In the genomic region with DNA sequence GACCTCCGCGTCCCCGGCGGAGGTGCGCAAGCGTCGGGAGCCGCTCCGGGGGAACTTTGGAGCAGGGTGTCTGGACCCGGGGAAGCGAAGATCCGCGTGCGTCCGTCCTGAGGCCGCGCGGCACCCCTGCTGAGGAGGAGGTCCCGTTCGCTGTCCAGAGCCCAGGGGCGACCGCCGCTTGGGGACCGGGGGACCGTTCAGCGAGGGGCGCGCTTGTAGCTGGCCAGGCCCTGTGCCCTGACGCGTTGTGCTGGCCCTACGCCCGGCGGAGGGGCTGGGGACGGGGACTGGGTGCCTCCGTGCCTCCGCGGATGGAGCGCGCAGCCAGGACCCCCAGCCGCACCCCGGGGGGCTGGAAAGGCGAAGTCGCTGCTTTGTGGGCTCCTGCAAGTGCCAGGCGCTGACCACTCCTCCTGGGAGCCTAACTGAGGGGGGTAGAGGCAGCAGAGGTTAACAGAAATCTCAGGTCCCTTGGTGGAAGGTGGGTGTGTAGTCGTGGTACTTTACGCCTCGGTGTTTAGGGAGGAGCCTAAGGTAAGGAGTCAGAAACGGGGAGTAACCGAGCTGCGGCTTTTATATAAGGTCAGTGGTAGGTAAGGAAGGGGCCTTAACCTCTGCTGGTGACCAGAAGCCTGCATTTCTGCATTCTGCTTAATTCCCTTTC, we compare ENCODE assay signal across 1 cellular context.
TF ChIP-seq lines count a peak whose summit lies in the region.

A gene (plus strand): TSS at position 605 of the 664 bp plus-strand sequence. CDS start 90,642 bp downstream, outside the sequence.

TF ChIP-seq in HepG2, 621 proteins besides CTCF, POLR2A, EP300 and RAD21 (continued from another document and continues in another):
- TF ChIP-seq, protein P1, sequence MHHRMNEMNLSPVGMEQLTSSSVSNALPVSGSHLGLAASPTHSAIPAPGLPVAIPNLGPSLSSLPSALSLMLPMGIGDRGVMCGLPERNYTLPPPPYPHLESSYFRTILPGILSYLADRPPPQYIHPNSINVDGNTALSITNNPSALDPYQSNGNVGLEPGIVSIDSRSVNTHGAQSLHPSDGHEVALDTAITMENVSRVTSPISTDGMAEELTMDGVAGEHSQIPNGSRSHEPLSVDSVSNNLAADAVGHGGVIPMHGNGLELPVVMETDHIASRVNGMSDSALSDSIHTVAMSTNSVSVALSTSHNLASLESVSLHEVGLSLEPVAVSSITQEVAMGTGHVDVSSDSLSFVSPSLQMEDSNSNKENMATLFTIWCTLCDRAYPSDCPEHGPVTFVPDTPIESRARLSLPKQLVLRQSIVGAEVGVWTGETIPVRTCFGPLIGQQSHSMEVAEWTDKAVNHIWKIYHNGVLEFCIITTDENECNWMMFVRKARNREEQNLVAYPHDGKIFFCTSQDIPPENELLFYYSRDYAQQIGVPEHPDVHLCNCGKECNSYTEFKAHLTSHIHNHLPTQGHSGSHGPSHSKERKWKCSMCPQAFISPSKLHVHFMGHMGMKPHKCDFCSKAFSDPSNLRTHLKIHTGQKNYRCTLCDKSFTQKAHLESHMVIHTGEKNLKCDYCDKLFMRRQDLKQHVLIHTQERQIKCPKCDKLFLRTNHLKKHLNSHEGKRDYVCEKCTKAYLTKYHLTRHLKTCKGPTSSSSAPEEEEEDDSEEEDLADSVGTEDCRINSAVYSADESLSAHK (CRISPR knock-in tag; IDR thresholded peaks at IDR 0.05; ENCODE audit: borderline replicate concordance) = no peak
- TF ChIP-seq ZNF616 (CRISPR knock-in tag; IDR thresholded peaks at IDR 0.05; ENCODE audit: low read depth) = peak; percentile 21; the same call in 1 of the 2 replicates
- TF ChIP-seq ESRRA (CRISPR knock-in tag; IDR thresholded peaks at IDR 0.05; ENCODE audit: low read depth) = no peak
- TF ChIP-seq, protein P2, sequence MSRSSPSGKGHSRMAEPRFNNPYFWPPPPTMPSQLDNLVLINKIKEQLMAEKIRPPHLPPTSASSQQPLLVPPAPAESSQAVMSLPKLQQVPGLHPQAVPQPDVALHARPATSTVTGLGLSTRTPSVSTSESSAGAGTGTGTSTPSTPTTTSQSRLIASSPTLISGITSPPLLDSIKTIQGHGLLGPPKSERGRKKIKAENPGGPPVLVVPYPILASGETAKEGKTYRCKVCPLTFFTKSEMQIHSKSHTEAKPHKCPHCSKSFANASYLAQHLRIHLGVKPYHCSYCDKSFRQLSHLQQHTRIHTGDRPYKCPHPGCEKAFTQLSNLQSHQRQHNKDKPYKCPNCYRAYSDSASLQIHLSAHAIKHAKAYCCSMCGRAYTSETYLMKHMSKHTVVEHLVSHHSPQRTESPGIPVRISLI (CRISPR knock-in tag; IDR thresholded peaks at IDR 0.05; ENCODE audit: borderline replicate concordance) = no peak
- TF ChIP-seq GABPA (IDR thresholded peaks at IDR 0.05; ENCODE audit: low read depth, low read length) = no peak
- no peak for TF ChIP-seq GABPA (CRISPR knock-in tag; IDR thresholded peaks at IDR 0.05; ENCODE audit: low read depth)
- TF ChIP-seq, protein P3, sequence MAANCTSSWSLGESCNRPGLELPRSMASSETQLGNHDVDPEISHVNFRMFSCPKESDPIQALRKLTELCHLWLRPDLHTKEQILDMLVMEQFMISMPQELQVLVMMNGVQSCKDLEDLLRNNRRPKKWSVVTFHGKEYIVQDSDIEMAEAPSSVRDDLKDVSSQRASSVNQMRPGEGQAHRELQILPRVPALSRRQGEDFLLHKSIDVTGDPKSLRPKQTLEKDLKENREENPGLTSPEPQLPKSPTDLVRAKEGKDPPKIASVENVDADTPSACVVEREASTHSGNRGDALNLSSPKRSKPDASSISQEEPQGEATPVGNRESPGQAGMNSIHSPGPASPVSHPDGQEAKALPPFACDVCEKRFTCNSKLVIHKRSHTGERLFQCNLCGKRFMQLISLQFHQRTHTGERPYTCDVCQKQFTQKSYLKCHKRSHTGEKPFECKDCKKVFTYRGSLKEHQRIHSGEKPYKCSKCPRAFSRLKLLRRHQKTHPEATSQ (CRISPR knock-in tag; IDR thresholded peaks at IDR 0.05; ENCODE audit: borderline replicate concordance) = no peak
- no peak for TF ChIP-seq ZNF34 (CRISPR knock-in tag; IDR thresholded peaks at IDR 0.05; ENCODE audit: borderline replicate concordance)
- TF ChIP-seq ZNF563 (CRISPR knock-in tag; IDR thresholded peaks at IDR 0.05) = peak; percentile 42; the same call in 1 of the 2 replicates
- no peak for TF ChIP-seq NPAS2 (CRISPR knock-in tag; IDR thresholded peaks at IDR 0.05; ENCODE audit: borderline replicate concordance)
- TF ChIP-seq MAZ (IDR thresholded peaks at IDR 0.05; ENCODE audit: borderline replicate concordance, low read depth, low read length) = no peak
- TF ChIP-seq MAZ (CRISPR knock-in tag; IDR thresholded peaks at IDR 0.05; ENCODE audit: low read depth) = peak; percentile 61
- no peak for TF ChIP-seq NFYC (CRISPR knock-in tag; IDR thresholded peaks at IDR 0.05)
- peak; percentile 60 for TF ChIP-seq TAF1 (CRISPR knock-in tag; IDR thresholded peaks at IDR 0.05)
- TF ChIP-seq, protein P4, sequence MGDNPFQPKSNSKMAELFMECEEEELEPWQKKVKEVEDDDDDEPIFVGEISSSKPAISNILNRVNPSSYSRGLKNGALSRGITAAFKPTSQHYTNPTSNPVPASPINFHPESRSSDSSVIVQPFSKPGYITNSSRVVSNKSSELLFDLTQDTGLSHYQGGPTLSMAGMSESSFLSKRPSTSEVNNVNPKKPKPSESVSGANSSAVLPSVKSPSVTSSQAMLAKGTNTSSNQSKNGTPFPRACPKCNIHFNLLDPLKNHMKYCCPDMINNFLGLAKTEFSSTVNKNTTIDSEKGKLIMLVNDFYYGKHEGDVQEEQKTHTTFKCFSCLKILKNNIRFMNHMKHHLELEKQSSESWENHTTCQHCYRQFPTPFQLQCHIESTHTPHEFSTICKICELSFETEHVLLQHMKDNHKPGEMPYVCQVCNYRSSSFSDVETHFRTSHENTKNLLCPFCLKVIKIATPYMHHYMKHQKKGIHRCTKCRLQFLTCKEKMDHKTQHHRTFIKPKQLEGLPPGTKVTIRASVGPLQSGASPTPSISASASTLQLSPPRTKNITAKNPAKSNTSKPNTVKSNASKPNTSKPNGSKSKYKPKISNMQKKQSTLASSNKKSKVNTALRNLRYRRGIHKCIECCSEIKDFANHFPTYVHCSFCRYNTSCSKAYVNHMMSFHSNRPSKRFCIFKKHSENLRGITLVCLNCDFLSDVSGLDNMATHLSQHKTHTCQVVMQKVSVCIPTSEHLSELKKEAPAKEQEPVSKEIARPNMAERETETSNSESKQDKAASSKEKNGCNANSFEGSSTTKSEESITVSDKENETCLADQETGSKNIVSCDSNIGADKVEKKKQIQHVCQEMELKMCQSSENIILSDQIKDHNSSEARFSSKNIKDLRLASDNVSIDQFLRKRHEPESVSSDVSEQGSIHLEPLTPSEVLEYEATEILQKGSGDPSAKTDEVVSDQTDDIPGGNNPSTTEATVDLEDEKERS (CRISPR knock-in tag; IDR thresholded peaks at IDR 0.05) = peak; percentile 67; the same call in 1 of the 2 replicates
- TF ChIP-seq, protein P5, sequence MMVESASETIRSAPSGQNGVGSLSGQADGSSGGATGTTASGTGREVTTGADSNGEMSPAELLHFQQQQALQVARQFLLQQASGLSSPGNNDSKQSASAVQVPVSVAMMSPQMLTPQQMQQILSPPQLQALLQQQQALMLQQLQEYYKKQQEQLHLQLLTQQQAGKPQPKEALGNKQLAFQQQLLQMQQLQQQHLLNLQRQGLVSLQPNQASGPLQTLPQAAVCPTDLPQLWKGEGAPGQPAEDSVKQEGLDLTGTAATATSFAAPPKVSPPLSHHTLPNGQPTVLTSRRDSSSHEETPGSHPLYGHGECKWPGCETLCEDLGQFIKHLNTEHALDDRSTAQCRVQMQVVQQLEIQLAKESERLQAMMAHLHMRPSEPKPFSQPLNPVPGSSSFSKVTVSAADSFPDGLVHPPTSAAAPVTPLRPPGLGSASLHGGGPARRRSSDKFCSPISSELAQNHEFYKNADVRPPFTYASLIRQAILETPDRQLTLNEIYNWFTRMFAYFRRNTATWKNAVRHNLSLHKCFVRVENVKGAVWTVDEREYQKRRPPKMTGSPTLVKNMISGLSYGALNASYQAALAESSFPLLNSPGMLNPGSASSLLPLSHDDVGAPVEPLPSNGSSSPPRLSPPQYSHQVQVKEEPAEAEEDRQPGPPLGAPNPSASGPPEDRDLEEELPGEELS (CRISPR knock-in tag; IDR thresholded peaks at IDR 0.05) = 0 out of 2 replicates have a peak, but pooled peaks have one; percentile 18
- no peak; the same call in 1 of the 2 replicates for TF ChIP-seq ZNF451 (CRISPR knock-in tag; IDR thresholded peaks at IDR 0.05)
- no peak for TF ChIP-seq NR2F6 (IDR thresholded peaks at IDR 0.05)
- TF ChIP-seq NR2F6 (CRISPR knock-in tag; IDR thresholded peaks at IDR 0.05) = no peak
- no peak for TF ChIP-seq NCOA5 (CRISPR knock-in tag; IDR thresholded peaks at IDR 0.05)
- TF ChIP-seq THYN1 (CRISPR knock-in tag; IDR thresholded peaks at IDR 0.05; ENCODE audit: borderline replicate concordance, low read depth) = no peak
- no peak for TF ChIP-seq ZNF883 (CRISPR knock-in tag; IDR thresholded peaks at IDR 0.05; ENCODE audit: not compliant biosample characterization)
- no peak for TF ChIP-seq SRSF4 (IDR thresholded peaks at IDR 0.05; ENCODE audit: low read depth, low read length, poor library complexity, severe bottlenecking)
- TF ChIP-seq ARHGAP35 (CRISPR knock-in tag; IDR thresholded peaks at IDR 0.05; ENCODE audit: borderline replicate concordance) = no peak
- TF ChIP-seq, protein P6, sequence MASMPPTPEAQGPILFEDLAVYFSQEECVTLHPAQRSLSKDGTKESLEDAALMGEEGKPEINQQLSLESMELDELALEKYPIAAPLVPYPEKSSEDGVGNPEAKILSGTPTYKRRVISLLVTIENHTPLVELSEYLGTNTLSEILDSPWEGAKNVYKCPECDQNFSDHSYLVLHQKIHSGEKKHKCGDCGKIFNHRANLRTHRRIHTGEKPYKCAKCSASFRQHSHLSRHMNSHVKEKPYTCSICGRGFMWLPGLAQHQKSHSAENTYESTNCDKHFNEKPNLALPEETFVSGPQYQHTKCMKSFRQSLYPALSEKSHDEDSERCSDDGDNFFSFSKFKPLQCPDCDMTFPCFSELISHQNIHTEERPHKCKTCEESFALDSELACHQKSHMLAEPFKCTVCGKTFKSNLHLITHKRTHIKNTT (CRISPR knock-in tag; IDR thresholded peaks at IDR 0.05) = no peak
- TF ChIP-seq CENPX (CRISPR knock-in tag; IDR thresholded peaks at IDR 0.05) = no peak
- no peak for TF ChIP-seq ISX (CRISPR knock-in tag; conservative IDR thresholded peaks at IDR 0.05)
- TF ChIP-seq ZNF788 (CRISPR knock-in tag; IDR thresholded peaks at IDR 0.05; ENCODE audit: borderline replicate concordance) = peak; percentile 11; the same call in 1 of the 2 replicates
- peak; percentile 35; the same call in 1 of the 2 replicates for TF ChIP-seq BRD4 (CRISPR knock-in tag; IDR thresholded peaks at IDR 0.05)
- TF ChIP-seq ZNF430 (CRISPR knock-in tag; IDR thresholded peaks at IDR 0.05) = peak; percentile 78; the same call in 1 of the 2 replicates
- TF ChIP-seq, protein P7, sequence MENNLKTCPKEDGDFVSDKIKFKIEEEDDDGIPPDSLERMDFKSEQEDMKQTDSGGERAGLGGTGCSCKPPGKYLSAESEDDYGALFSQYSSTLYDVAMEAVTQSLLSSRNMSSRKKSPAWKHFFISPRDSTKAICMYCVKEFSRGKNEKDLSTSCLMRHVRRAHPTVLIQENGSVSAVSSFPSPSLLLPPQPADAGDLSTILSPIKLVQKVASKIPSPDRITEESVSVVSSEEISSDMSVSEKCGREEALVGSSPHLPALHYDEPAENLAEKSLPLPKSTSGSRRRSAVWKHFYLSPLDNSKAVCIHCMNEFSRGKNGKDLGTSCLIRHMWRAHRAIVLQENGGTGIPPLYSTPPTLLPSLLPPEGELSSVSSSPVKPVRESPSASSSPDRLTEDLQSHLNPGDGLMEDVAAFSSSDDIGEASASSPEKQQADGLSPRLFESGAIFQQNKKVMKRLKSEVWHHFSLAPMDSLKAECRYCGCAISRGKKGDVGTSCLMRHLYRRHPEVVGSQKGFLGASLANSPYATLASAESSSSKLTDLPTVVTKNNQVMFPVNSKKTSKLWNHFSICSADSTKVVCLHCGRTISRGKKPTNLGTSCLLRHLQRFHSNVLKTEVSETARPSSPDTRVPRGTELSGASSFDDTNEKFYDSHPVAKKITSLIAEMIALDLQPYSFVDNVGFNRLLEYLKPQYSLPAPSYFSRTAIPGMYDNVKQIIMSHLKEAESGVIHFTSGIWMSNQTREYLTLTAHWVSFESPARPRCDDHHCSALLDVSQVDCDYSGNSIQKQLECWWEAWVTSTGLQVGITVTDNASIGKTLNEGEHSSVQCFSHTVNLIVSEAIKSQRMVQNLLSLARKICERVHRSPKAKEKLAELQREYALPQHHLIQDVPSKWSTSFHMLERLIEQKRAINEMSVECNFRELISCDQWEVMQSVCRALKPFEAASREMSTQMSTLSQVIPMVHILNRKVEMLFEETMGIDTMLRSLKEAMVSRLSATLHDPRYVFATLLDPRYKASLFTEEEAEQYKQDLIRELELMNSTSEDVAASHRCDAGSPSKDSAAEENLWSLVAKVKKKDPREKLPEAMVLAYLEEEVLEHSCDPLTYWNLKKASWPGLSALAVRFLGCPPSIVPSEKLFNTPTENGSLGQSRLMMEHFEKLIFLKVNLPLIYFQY (CRISPR knock-in tag; IDR thresholded peaks at IDR 0.05; ENCODE audit: borderline replicate concordance) = 0 out of 2 replicates have a peak, but pooled peaks have one; percentile 9
- no peak for TF ChIP-seq MLLT10 (CRISPR knock-in tag; IDR thresholded peaks at IDR 0.05)
- no peak for TF ChIP-seq ZNF546 (CRISPR knock-in tag; conservative IDR thresholded peaks at IDR 0.05)
- peak; percentile 65; the same call in 1 of the 2 replicates for TF ChIP-seq MTA1 (CRISPR knock-in tag; IDR thresholded peaks at IDR 0.05; ENCODE audit: borderline replicate concordance)
- TF ChIP-seq, protein P8, sequence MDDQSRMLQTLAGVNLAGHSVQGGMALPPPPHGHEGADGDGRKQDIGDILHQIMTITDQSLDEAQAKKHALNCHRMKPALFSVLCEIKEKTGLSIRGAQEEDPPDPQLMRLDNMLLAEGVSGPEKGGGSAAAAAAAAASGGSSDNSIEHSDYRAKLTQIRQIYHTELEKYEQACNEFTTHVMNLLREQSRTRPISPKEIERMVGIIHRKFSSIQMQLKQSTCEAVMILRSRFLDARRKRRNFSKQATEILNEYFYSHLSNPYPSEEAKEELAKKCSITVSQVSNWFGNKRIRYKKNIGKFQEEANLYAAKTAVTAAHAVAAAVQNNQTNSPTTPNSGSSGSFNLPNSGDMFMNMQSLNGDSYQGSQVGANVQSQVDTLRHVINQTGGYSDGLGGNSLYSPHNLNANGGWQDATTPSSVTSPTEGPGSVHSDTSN (CRISPR knock-in tag; IDR thresholded peaks at IDR 0.05; ENCODE audit: borderline replicate concordance) = no peak
- TF ChIP-seq FLYWCH1 (CRISPR knock-in tag; IDR thresholded peaks at IDR 0.05) = no peak
- no peak for TF ChIP-seq MZF1 (CRISPR knock-in tag; IDR thresholded peaks at IDR 0.05; ENCODE audit: borderline replicate concordance)
- TF ChIP-seq ZNF780A (CRISPR knock-in tag; IDR thresholded peaks at IDR 0.05) = 0 out of 2 replicates have a peak, but pooled peaks have one; percentile 35
- no peak for TF ChIP-seq ZNF746 (CRISPR knock-in tag; IDR thresholded peaks at IDR 0.05)
- TF ChIP-seq ZNF33A (CRISPR knock-in tag; IDR thresholded peaks at IDR 0.05; ENCODE audit: borderline replicate concordance) = no peak
- TF ChIP-seq HES4 (CRISPR knock-in tag; IDR thresholded peaks at IDR 0.05; ENCODE audit: borderline replicate concordance) = 0 out of 2 replicates have a peak, but pooled peaks have one; percentile 53
- TF ChIP-seq SMYD3 (CRISPR knock-in tag; IDR thresholded peaks at IDR 0.05) = no peak
- 0 out of 2 replicates have a peak, but pooled peaks have one; percentile 3 for TF ChIP-seq ZNF564 (CRISPR knock-in tag; IDR thresholded peaks at IDR 0.05)
- TF ChIP-seq, protein P9, sequence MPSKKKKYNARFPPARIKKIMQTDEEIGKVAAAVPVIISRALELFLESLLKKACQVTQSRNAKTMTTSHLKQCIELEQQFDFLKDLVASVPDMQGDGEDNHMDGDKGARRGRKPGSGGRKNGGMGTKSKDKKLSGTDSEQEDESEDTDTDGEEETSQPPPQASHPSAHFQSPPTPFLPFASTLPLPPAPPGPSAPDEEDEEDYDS (CRISPR knock-in tag; IDR thresholded peaks at IDR 0.05) = peak; percentile 92
- TF ChIP-seq MTF2 (CRISPR knock-in tag; IDR thresholded peaks at IDR 0.05; ENCODE audit: borderline replicate concordance) = no peak
